8 cellular contexts compared by ENCODE assay signal in genomic region chr10:6669269-6669859, GRCh38.
A peak's percentile ranks its signal among the peaks of the same experiment; 100 is the strongest.
DNase-seq lines count a peak whose midpoint lies in the region; ATAC-seq and TF ChIP-seq lines count a peak whose summit lies in the region.

No MANE protein-coding gene starts in this region.

- ATAC-seq in thoracic aorta (ENCODE audit: insufficient number of reproducible peaks, low FRiP score, low read depth) (no peak), HG03342 (IDR thresholded peaks at IDR 0.05; ENCODE audit: unreplicated experiment) (no peak), GM19455 (IDR thresholded peaks at IDR 0.05; ENCODE audit: unreplicated experiment) (no peak)

- H3K4me2 ChIP-seq in hepatocyte, result no peak overlapping the region

- no peak overlapping the region for H3K4me3 ChIP-seq in Jurkat, Clone E6-1 (ENCODE audit: low read length)
- H3K4me3 ChIP-seq in hepatocyte, result no peak overlapping the region
- no peak overlapping the region for H3K4me3 ChIP-seq in thoracic aorta

- H3K27me3 ChIP-seq in hepatocyte, result peaks cover 5% of the 10 kb centered on the region
- H3K27me3 ChIP-seq in thoracic aorta (replicated peaks; ENCODE audit: insufficient read depth), result no peaks in the 10 kb centered on the region

- WGBS in hepatocyte (ENCODE audit: low lambda C conversion rate, missing lambda C conversion rate), result 29% methylated on average over 5 of the region's 5 CpGs

- no peaks in the 10 kb centered on the region for H3K9me2 ChIP-seq in hepatocyte (replicated peaks; ENCODE audit: insufficient read depth)

- H4K20me1 ChIP-seq in hepatocyte (ENCODE audit: insufficient read depth, poor library complexity, severe bottlenecking), result no peaks in the 10 kb centered on the region

- no peak overlapping the region for H2AFZ ChIP-seq in hepatocyte

- no peaks in the 10 kb centered on the region for H3K79me2 ChIP-seq in hepatocyte

- no peaks in the 10 kb centered on the region for H3K36me3 ChIP-seq in hepatocyte (replicated peaks; ENCODE audit: insufficient read depth, low read depth)
- no peaks in the 10 kb centered on the region for H3K36me3 ChIP-seq in thoracic aorta

- TF ChIP-seq CTCF in VCaP (conservative IDR thresholded peaks at IDR 0.05), result peak; percentile 77
- TF ChIP-seq CTCF in hepatocyte (IDR thresholded peaks at IDR 0.05; ENCODE audit: poor library complexity), result peak; percentile 73
- peak; percentile 17 for TF ChIP-seq CTCF in thoracic aorta (IDR thresholded peaks at IDR 0.05)

- DNase-seq in EH (ENCODE audit: low read depth) (peak; percentile 62), hepatocyte (ENCODE audit: low spot score) (peak; percentile 63), thoracic aorta (ENCODE audit: low spot score) (no peak)
- DNase-seq in Jurkat, Clone E6-1 (ENCODE audit: low read depth, low spot score), result peak; percentile 72
- no peak for DNase-seq in activated CD8-positive, alpha-beta memory T cell treated with anti-CD3 and anti-CD28 coated beads for 24 hours

- no peak overlapping the region for H3K27ac ChIP-seq in VCaP
- H3K27ac ChIP-seq in hepatocyte, result no peak overlapping the region
- no peak overlapping the region for H3K27ac ChIP-seq in thoracic aorta

- no peaks in the 10 kb centered on the region for H3K9me3 ChIP-seq in hepatocyte (ENCODE audit: low read depth)
- no peaks in the 10 kb centered on the region for H3K9me3 ChIP-seq in thoracic aorta

- H3K4me1 ChIP-seq in hepatocyte (ENCODE audit: insufficient read depth) (no peaks in the 10 kb centered on the region), thoracic aorta (ENCODE audit: control insufficient read depth in 1 of 2, low read depth in 2 of 2) (no peaks in the 10 kb centered on the region)

Comparison
In these comparisons a context has a peak if more than half of its experiments do, and no peak if none do; other contexts are left out.
1. DNase-seq: peak in EH (single experiment), Jurkat, Clone E6-1 (single experiment) and hepatocyte (single experiment); none in thoracic aorta (single experiment) and activated CD8-positive, alpha-beta memory T cell treated with anti-CD3 and anti-CD28 coated beads for 24 hours (single experiment).
2. CTCF ChIP-seq: peak in every context shown above with its lines; median percentile 77 in VCaP; 73 in hepatocyte; 17 in thoracic aorta.